ENCODE assay signal across 12 cellular contexts in the genomic region with DNA sequence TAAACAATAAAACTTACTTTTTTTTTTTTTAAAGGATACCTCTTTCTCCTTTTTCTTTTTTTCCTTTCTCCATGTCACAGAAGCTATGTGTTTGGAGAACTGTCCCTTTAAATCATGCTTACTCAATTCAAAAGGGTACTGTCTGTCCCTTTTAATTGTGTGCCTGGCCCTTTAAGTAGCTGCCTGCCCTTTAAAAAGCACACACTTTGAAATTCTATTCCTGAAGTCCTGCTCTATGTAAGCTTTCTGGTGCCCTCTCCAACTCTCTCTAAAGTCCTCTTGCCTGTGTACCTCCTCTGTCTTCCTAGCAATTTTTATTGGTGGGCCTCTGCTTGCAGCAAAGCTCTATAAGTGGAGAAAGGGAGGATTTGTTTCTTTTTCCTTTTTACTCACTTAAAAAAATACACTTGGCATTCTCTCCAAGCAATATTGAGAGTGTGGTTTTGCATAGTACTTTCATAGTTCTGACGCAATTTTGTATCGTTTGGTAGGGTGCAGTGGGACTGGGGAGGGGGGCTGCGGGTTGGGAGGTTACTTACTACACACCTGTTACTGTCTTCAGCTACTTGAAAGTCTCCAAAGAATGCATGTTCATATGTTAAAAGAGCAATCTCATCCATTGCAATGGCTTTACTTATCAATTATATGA.
DNase-seq lines count a peak whose midpoint lies in the region; ATAC-seq, FAIRE-seq and TF ChIP-seq lines count a peak whose summit lies in the region.
"Had no signal": no experiment of that assay in that cellular context is flagged by ENCODE, and none has a peak within 500 bp of the region (broad histone marks: within the 10 kb centered on the region; RNA-seq: fewer than 3 reads in every experiment).

No MANE protein-coding gene starts in this region.

- no peak for TF ChIP-seq CTCF in upper lobe of left lung (IDR thresholded peaks at IDR 0.05)

- H3K4me1 ChIP-seq in upper lobe of left lung: no peaks in the 10 kb centered on the region
- H3K4me1 ChIP-seq: adrenal gland, BLaER1 had no signal

- H3K27me3 ChIP-seq in upper lobe of left lung: no peaks in the 10 kb centered on the region
- H3K27me3 ChIP-seq: adrenal gland, BLaER1 had no signal

- H3K4me3 ChIP-seq in upper lobe of left lung: no peak overlapping the region
- H3K4me3 ChIP-seq: adrenal gland, BLaER1 had no signal

- no peaks in the 10 kb centered on the region for H3K36me3 ChIP-seq in upper lobe of left lung
- H3K36me3 ChIP-seq: adrenal gland, BLaER1 had no signal

- no peak for FAIRE-seq in GM12891 (lab: Jason Lieb, UNC)

- TF ChIP-seq EP300 in upper lobe of left lung (IDR thresholded peaks at IDR 0.05): no peak

- no peak for TF ChIP-seq POLR2A in GM12891 (IDR thresholded peaks at IDR 0.05; ENCODE audit: low read depth, low read length)
- TF ChIP-seq POLR2A in upper lobe of left lung (IDR thresholded peaks at IDR 0.05): no peak

- no peak overlapping the region for H3K27ac ChIP-seq in upper lobe of left lung
- H3K27ac ChIP-seq: adrenal gland, BLaER1 had no signal

- no peaks in the 10 kb centered on the region for H3K9me3 ChIP-seq in upper lobe of left lung
- H3K9me3 ChIP-seq: adrenal gland had no signal

- peak; percentile 50 for ATAC-seq in GM19372 (IDR thresholded peaks at IDR 0.05; ENCODE audit: low read depth, unreplicated experiment)
- ATAC-seq in HG02852 (IDR thresholded peaks at IDR 0.05; ENCODE audit: unreplicated experiment): peak; percentile 76
- ATAC-seq in upper lobe of left lung (ENCODE audit: low FRiP score in 2 of 2): no peak
- ATAC-seq: esophagus mucosa had no signal

- 27 to 45% methylated on average over 3 of the region's 3 CpGs for WGBS in upper lobe of left lung, 2 donors

- DNase-seq in GM12891 (ENCODE audit: insufficient read length, low spot score): peak; percentile 7
- DNase-seq in RPMI7951 (ENCODE audit: low read depth): peak; percentile 7
- DNase-seq in cortex of kidney (lab: John Stamatoyannopoulos, UW): no peak
- no peak for DNase-seq in kidney glomerular epithelial cell (lab: John Stamatoyannopoulos, UW)
- DNase-seq in upper lobe of left lung: no peak
- no peak for DNase-seq in NCI-H187 treated with DMSO at 0.1 percent for 48 hours (lab: John Stamatoyannopoulos, UW)
- DNase-seq: activated CD4-positive, CD25-positive, alpha-beta regulatory T cell; adrenal gland had no signal

TF ChIP-seq in GM12891, 5 proteins besides CTCF, POLR2A, EP300 and RAD21:
- no peak for TF ChIP-seq PAX5 (IDR thresholded peaks at IDR 0.05; ENCODE audit: insufficient read depth, low read length, severe bottlenecking)
- TF ChIP-seq SPI1 (IDR thresholded peaks at IDR 0.05; ENCODE audit: low read depth, low read length): no peak
- no peak for TF ChIP-seq POLR2AphosphoS5 (IDR thresholded peaks at IDR 0.05; ENCODE audit: low read depth, low read length)
- peak; percentile 36; the same call in 1 of the 2 replicates for TF ChIP-seq POU2F2 (IDR thresholded peaks at IDR 0.05; ENCODE audit: low read depth, low read length)
- no peak for TF ChIP-seq TAF1 (IDR thresholded peaks at IDR 0.05; ENCODE audit: low read depth, low read length)
TF ChIP-seq in GM12891: peak in this region for 1.

Comparison
In these comparisons a context has a peak if more than half of its experiments do, and no peak if none do; other contexts are left out.
1. DNase-seq: peak in GM12891 (single experiment) and RPMI7951 (single experiment); none in cortex of kidney (single experiment), kidney glomerular epithelial cell (single experiment), upper lobe of left lung (0 of 2) and NCI-H187 treated with DMSO at 0.1 percent for 48 hours (single experiment).
2. ATAC-seq: peak in GM19372 (single experiment) and HG02852 (single experiment); none in upper lobe of left lung (0 of 2).